Comparison of ENCODE assay signal across 1 cellular context in the genomic region with DNA sequence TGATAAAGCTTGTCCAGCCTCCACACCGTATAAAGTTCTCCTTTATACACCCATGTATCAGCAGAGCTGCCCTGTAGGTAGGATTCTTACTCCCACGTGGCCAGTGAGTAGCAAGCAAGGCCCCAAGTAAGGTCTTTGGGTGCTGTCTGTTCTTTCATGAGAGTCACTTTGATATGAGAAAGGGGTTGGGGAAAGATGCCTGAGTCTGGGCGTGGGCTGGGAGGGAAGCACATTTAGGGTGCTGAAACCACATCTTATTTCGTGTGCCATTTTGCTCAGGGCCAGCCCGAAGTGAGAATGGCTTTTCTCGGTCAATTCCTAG.
TF ChIP-seq lines count a peak whose summit lies in the region.

No MANE protein-coding gene starts in this region.

TF ChIP-seq in GM12878, 131 proteins besides CTCF, POLR2A, EP300 and RAD21:
- TF ChIP-seq GATAD2B (conservative IDR thresholded peaks at IDR 0.05; ENCODE audit: low read depth) (no peak), MTA3 (IDR thresholded peaks at IDR 0.05; ENCODE audit: borderline replicate concordance, low read length) (0 out of 2 replicates have a peak, but pooled peaks have one; percentile 33), CHD4 (IDR thresholded peaks at IDR 0.05) (no peak), IRF4 (IDR thresholded peaks at IDR 0.05; ENCODE audit: low read depth, low read length) (0 out of 2 replicates have a peak, but pooled peaks have one; percentile 2), RUNX3 (IDR thresholded peaks at IDR 0.05; ENCODE audit: low read length) (peak; percentile 53), HCFC1 (IDR thresholded peaks at IDR 0.05; ENCODE audit: low read length) (no peak), ZNF622 (IDR thresholded peaks at IDR 0.05) (no peak), ATF7 (IDR thresholded peaks at IDR 0.05; ENCODE audit: low read depth) (no peak), MTA2 (IDR thresholded peaks at IDR 0.05; ENCODE audit: low read depth) (peak; percentile 15; the same call in 1 of the 2 replicates), IKZF2 (IDR thresholded peaks at IDR 0.05) (peak in 1 of 2 experiments; percentile 13; a peak in 1 of 4 replicates), PAX8 (IDR thresholded peaks at IDR 0.05) (no peak), YY1 (IDR thresholded peaks at IDR 0.05; ENCODE audit: low read depth, low read length) (0 out of 2 replicates have a peak, but pooled peaks have one; percentile 37), EED (IDR thresholded peaks at IDR 0.05; ENCODE audit: low read depth) (no peak)
- TF ChIP-seq, protein P1, sequence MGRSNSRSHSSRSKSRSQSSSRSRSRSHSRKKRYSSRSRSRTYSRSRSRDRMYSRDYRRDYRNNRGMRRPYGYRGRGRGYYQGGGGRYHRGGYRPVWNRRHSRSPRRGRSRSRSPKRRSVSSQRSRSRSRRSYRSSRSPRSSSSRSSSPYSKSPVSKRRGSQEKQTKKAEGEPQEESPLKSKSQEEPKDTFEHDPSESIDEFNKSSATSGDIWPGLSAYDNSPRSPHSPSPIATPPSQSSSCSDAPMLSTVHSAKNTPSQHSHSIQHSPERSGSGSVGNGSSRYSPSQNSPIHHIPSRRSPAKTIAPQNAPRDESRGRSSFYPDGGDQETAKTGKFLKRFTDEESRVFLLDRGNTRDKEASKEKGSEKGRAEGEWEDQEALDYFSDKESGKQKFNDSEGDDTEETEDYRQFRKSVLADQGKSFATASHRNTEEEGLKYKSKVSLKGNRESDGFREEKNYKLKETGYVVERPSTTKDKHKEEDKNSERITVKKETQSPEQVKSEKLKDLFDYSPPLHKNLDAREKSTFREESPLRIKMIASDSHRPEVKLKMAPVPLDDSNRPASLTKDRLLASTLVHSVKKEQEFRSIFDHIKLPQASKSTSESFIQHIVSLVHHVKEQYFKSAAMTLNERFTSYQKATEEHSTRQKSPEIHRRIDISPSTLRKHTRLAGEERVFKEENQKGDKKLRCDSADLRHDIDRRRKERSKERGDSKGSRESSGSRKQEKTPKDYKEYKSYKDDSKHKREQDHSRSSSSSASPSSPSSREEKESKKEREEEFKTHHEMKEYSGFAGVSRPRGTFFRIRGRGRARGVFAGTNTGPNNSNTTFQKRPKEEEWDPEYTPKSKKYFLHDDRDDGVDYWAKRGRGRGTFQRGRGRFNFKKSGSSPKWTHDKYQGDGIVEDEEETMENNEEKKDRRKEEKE (IDR thresholded peaks at IDR 0.05), result no peak
- TF ChIP-seq, protein P2, sequence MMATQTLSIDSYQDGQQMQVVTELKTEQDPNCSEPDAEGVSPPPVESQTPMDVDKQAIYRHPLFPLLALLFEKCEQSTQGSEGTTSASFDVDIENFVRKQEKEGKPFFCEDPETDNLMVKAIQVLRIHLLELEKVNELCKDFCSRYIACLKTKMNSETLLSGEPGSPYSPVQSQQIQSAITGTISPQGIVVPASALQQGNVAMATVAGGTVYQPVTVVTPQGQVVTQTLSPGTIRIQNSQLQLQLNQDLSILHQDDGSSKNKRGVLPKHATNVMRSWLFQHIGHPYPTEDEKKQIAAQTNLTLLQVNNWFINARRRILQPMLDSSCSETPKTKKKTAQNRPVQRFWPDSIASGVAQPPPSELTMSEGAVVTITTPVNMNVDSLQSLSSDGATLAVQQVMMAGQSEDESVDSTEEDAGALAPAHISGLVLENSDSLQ (IDR thresholded peaks at IDR 0.05), result no peak
- TF ChIP-seq, protein P3, sequence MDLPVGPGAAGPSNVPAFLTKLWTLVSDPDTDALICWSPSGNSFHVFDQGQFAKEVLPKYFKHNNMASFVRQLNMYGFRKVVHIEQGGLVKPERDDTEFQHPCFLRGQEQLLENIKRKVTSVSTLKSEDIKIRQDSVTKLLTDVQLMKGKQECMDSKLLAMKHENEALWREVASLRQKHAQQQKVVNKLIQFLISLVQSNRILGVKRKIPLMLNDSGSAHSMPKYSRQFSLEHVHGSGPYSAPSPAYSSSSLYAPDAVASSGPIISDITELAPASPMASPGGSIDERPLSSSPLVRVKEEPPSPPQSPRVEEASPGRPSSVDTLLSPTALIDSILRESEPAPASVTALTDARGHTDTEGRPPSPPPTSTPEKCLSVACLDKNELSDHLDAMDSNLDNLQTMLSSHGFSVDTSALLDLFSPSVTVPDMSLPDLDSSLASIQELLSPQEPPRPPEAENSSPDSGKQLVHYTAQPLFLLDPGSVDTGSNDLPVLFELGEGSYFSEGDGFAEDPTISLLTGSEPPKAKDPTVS (IDR thresholded peaks at IDR 0.05; ENCODE audit: low read depth, low read length), result no peak
